In genomic region chr6:150687508-150687907, GRCh38 we compare ENCODE assay signal across 19 cellular contexts.
A peak's percentile ranks its signal among the peaks of the same experiment; 100 is the strongest.
DNase-seq lines count a peak whose midpoint lies in the region; ATAC-seq, FAIRE-seq and TF ChIP-seq lines count a peak whose summit lies in the region.
"Had no signal": no experiment of that assay in that cellular context is flagged by ENCODE, and none has a peak within 500 bp of the region (broad histone marks: within the 10 kb centered on the region; RNA-seq: fewer than 3 reads in every experiment).

No MANE protein-coding gene starts in this region.

- H3K9ac ChIP-seq in mesenchymal stem cell (ENCODE audit: low read length) = peak overlapping the region; percentile 11
- H3K9ac ChIP-seq: GM23248 had no signal

- H3K27ac Mint-ChIP-seq in stimulated activated naive B cell treated with anti-CD40 and anti-IgM and Interleukin-4, amounts not matched to agents 10 μg/mL and 1 μg/mL and 100 μg/mL, for 72 hours = peak overlapping the region; percentile 80
- H3K27ac Mint-ChIP-seq: activated CD4-positive, alpha-beta T cell treated with anti-CD3 and anti-CD28 coated beads for 36 hours; activated T-cell treated with anti-CD3 and anti-CD28 coated beads, Interleukin-2, amount 50 U/mL, for 24 hours; T-helper 1 cell treated with Interleukin-12 subunit alpha and Interleukin-12 subunit beta and Interleukin-4 antibody, amounts not matched to agents 30 μg/mL and 1 μg/mL, for 36 hours had no signal

- H3K4me1 ChIP-seq in esophagus squamous epithelium = peaks cover 4 to 54% (median 19%) of the 10 kb centered on the region in 3 donors
- peaks cover 3% of the 10 kb centered on the region for H3K4me1 ChIP-seq in mesenchymal stem cell (ENCODE audit: control insufficient read depth, insufficient read depth, low read depth, low read length)
- H3K4me1 ChIP-seq: right lobe of liver had no signal

- H3K4me2 ChIP-seq in mesenchymal stem cell (ENCODE audit: low read length, poor library complexity, severe bottlenecking) = no peak overlapping the region

- H3K4me3 Mint-ChIP-seq in stimulated activated naive B cell treated with anti-CD40 and anti-IgM and Interleukin-4, amounts not matched to agents 10 μg/mL and 1 μg/mL and 100 μg/mL, for 72 hours = peak overlapping the region; percentile 28 to 50
- H3K4me3 Mint-ChIP-seq: activated CD4-positive, alpha-beta T cell treated with anti-CD3 and anti-CD28 coated beads for 36 hours; activated T-cell treated with anti-CD3 and anti-CD28 coated beads, Interleukin-2, amount 50 U/mL, for 24 hours; T-helper 1 cell treated with Interleukin-12 subunit alpha and Interleukin-12 subunit beta and Interleukin-4 antibody, amounts not matched to agents 30 μg/mL and 1 μg/mL, for 36 hours had no signal

- no peak overlapping the region for H2BK12ac ChIP-seq in mesenchymal stem cell (ENCODE audit: low read length in 2 of 2)

- H2AK5ac ChIP-seq in mesenchymal stem cell (ENCODE audit: low read length, severe bottlenecking) = no peak overlapping the region

- no peaks in the 10 kb centered on the region for H3K27me3 ChIP-seq in esophagus squamous epithelium
- H3K27me3 ChIP-seq in mesenchymal stem cell (ENCODE audit: control insufficient read depth in 1 of 2, insufficient read depth in 1 of 2, low read length in 2 of 2) = no peaks in the 10 kb centered on the region
- no peaks in the 10 kb centered on the region for H3K27me3 ChIP-seq in dorsolateral prefrontal cortex
- H3K27me3 ChIP-seq: right lobe of liver had no signal

- H2AFZ ChIP-seq in mesenchymal stem cell (ENCODE audit: low read depth, low read length) = no peak overlapping the region
- H2AFZ ChIP-seq: GM23248 had no signal

- no peaks in the 10 kb centered on the region for H3K36me3 ChIP-seq in esophagus squamous epithelium
- H3K36me3 ChIP-seq in mesenchymal stem cell (ENCODE audit: control insufficient read depth in 1 of 2, insufficient read depth in 2 of 2, low read depth in 1 of 2, low read length in 2 of 2) = no peaks in the 10 kb centered on the region
- H3K36me3 ChIP-seq: right lobe of liver had no signal

- no peak overlapping the region for H4K8ac ChIP-seq in mesenchymal stem cell (ENCODE audit: low read length)

- WGBS in esophagus squamous epithelium, 2 donors = 68 to 74% methylated on average over 6 of the region's 6 CpGs
- WGBS in mesenchymal stem cell = 86% methylated on average over 3 of the region's 6 CpGs

- no peak overlapping the region for H2BK120ac ChIP-seq in mesenchymal stem cell (ENCODE audit: low read depth, low read length)

- H3K18ac ChIP-seq in mesenchymal stem cell (ENCODE audit: low read depth in 1 of 2, low read length in 2 of 2) = no peak overlapping the region

- peak; percentile 29 for DNase-seq in HuH-7.5 (ENCODE audit: low spot score)
- DNase-seq in esophagus squamous epithelium (lab: John Stamatoyannopoulos, UW) = no peak
- no peak for DNase-seq in mesenchymal stem cell
- no peak for DNase-seq in stimulated activated naive B cell treated with anti-CD40 and anti-IgM and Interleukin-4, amounts not matched to agents 10 μg/mL and 1 μg/mL and 100 μg/mL, for 72 hours
- no peak for DNase-seq in H54 (ENCODE audit: insufficient read length, low spot score)
- DNase-seq in dorsolateral prefrontal cortex = no peak
- DNase-seq: activated CD4-positive, alpha-beta T cell treated with anti-CD3 and anti-CD28 coated beads for 36 hours; activated T-cell treated with anti-CD3 and anti-CD28 coated beads, Interleukin-2, amount 50 U/mL, for 24 hours; cortex of kidney; DMS153; foreskin melanocyte; GM23248; NCI-H1930; right lobe of liver; substantia nigra had no signal

- no peaks in the 10 kb centered on the region for H3K27me3 Mint-ChIP-seq in stimulated activated naive B cell treated with anti-CD40 and anti-IgM and Interleukin-4, amounts not matched to agents 10 μg/mL and 1 μg/mL and 100 μg/mL, for 72 hours
- H3K27me3 Mint-ChIP-seq: activated CD4-positive, alpha-beta T cell treated with anti-CD3 and anti-CD28 coated beads for 36 hours; activated T-cell treated with anti-CD3 and anti-CD28 coated beads, Interleukin-2, amount 50 U/mL, for 24 hours had no signal

- intact Hi-C loops in esophagus squamous epithelium (cut with DNase I) = loop anchor here (10.0 kb wide), 1 partner anchor 127 kb away; no protein-coding TSS in a partner anchor
- intact Hi-C loops in dorsolateral prefrontal cortex (cut with DNase I) = no loop called here

- no peak overlapping the region for H4K91ac ChIP-seq in mesenchymal stem cell (ENCODE audit: low read length)

- FAIRE-seq in H54 (lab: Jason Lieb, UNC) = no peak

- peaks cover 34 to 45% of the 10 kb centered on the region in 2 donors for H3K36me3 Mint-ChIP-seq in stimulated activated naive B cell treated with anti-CD40 and anti-IgM and Interleukin-4, amounts not matched to agents 10 μg/mL and 1 μg/mL and 100 μg/mL, for 72 hours

- no peak overlapping the region for H2BK5ac ChIP-seq in mesenchymal stem cell (ENCODE audit: low read depth, low read length, poor library complexity, severe bottlenecking)

- no peak for ATAC-seq in stimulated activated naive B cell treated with anti-CD40 and anti-IgM and Interleukin-4, amounts not matched to agents 10 μg/mL and 1 μg/mL and 100 μg/mL, for 72 hours (replicated peaks)
- ATAC-seq in HG02763 (IDR thresholded peaks at IDR 0.05; ENCODE audit: unreplicated experiment) (no peak), GM21423 (IDR thresholded peaks at IDR 0.05; ENCODE audit: unreplicated experiment) (no peak)
- ATAC-seq: activated CD4-positive, alpha-beta T cell treated with anti-CD3 and anti-CD28 coated beads for 36 hours had no signal

- H3K27ac ChIP-seq in esophagus squamous epithelium = peak overlapping the region; percentile 14 to 69 (median 64)
- no peak overlapping the region for H3K27ac ChIP-seq in mesenchymal stem cell (ENCODE audit: low read length, poor library complexity, severe bottlenecking)
- peak overlapping the region in 11 of 59 donors; percentile 1 to 55 (median 11) for H3K27ac ChIP-seq in dorsolateral prefrontal cortex
- H3K27ac ChIP-seq: GM23248, right lobe of liver, RWPE1 had no signal

- H3K9me3 ChIP-seq in esophagus squamous epithelium = no peaks in the 10 kb centered on the region
- no peaks in the 10 kb centered on the region for H3K9me3 ChIP-seq in mesenchymal stem cell (ENCODE audit: control insufficient read depth, low read length)
- H3K9me3 ChIP-seq: right lobe of liver had no signal

- H3K14ac ChIP-seq in mesenchymal stem cell (ENCODE audit: low read length in 2 of 2) = no peak overlapping the region

- TF ChIP-seq CTCF in esophagus squamous epithelium (IDR thresholded peaks at IDR 0.05) (no peak), dorsolateral prefrontal cortex (IDR thresholded peaks at IDR 0.05 in 54 of 56, conservative IDR thresholded peaks at IDR 0.05 in 2 of 56; ENCODE audit: low read depth in 1 of 56, partially characterized antibody in 56 of 56) (no peak)

- peak overlapping the region in 2 of 4 donors; percentile 11 to 17 for H3K4me3 ChIP-seq in esophagus squamous epithelium
- no peak overlapping the region for H3K4me3 ChIP-seq in mesenchymal stem cell (ENCODE audit: insufficient read depth in 1 of 2, low read depth in 1 of 2, low read length in 2 of 2)
- peak overlapping the region in 2 of 59 donors; percentile 2 to 17 for H3K4me3 ChIP-seq in dorsolateral prefrontal cortex
- H3K4me3 ChIP-seq: GM23248, right lobe of liver had no signal

- no peak overlapping the region for H3K23ac ChIP-seq in mesenchymal stem cell (ENCODE audit: low read length in 2 of 2)

- H3K4ac ChIP-seq in mesenchymal stem cell (ENCODE audit: low read depth in 1 of 2, low read length in 2 of 2) = no peak overlapping the region

- H3K79me1 ChIP-seq in mesenchymal stem cell (replicated peaks; ENCODE audit: low read length, poor library complexity, severe bottlenecking) = no peaks in the 10 kb centered on the region

- TF ChIP-seq POLR2A in esophagus squamous epithelium (IDR thresholded peaks at IDR 0.05) (no peak), H54 (IDR thresholded peaks at IDR 0.05; ENCODE audit: low read depth, low read length) (no peak)

- H2BK15ac ChIP-seq in mesenchymal stem cell (ENCODE audit: low read depth, poor library complexity, severe bottlenecking) = no peak overlapping the region

- no peaks in the 10 kb centered on the region for H3K9me3 Mint-ChIP-seq in stimulated activated naive B cell treated with anti-CD40 and anti-IgM and Interleukin-4, amounts not matched to agents 10 μg/mL and 1 μg/mL and 100 μg/mL, for 72 hours
- H3K9me3 Mint-ChIP-seq: activated T-cell treated with anti-CD3 and anti-CD28 coated beads, Interleukin-2, amount 50 U/mL, for 24 hours; T-helper 1 cell treated with Interleukin-12 subunit alpha and Interleukin-12 subunit beta and Interleukin-4 antibody, amounts not matched to agents 30 μg/mL and 1 μg/mL, for 36 hours had no signal

- H3K4me1 Mint-ChIP-seq in stimulated activated naive B cell treated with anti-CD40 and anti-IgM and Interleukin-4, amounts not matched to agents 10 μg/mL and 1 μg/mL and 100 μg/mL, for 72 hours = peaks cover 55 to 93% of the 10 kb centered on the region in 2 donors
